Comparison of ENCODE assay signal across 1 cellular context in the genomic region with DNA sequence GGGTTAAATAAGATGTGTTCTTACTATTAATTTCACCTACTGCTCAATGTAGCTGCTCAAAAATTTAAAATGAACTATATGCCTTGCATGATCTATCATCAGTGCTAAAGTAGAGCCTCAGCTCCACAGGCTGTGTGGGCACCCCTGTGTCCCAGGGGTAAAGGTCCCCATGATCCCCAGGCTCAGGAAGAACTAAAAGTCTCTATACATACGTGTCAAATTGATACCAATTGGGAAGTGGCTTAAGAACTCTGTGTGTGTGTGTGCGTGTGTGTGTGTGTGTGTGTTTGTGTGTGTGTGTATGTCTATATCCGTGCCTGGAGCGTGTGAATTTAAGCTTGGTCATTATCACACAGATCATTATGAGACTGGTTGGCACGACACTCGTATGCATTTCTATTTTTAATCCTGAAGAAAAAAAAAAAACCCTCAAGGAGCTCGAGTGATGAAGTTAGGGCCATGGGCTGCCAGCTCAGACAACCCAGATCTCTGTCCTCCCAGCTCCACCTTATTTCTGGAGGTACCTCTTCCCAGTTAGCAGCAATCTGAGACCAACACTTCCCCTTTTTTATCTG.
TF ChIP-seq lines count a peak whose summit lies in the region.

No MANE protein-coding gene starts in this region.

TF ChIP-seq in H1, 55 proteins besides CTCF, POLR2A, EP300 and RAD21 (continued from another document):
- no peak for TF ChIP-seq ZNF274 (IDR thresholded peaks at IDR 0.05; ENCODE audit: borderline replicate concordance, extremely low read depth, low read length)
- no peak for TF ChIP-seq TBP (IDR thresholded peaks at IDR 0.05; ENCODE audit: low read depth, low read length)
- no peak for TF ChIP-seq SP2 (IDR thresholded peaks at IDR 0.05; ENCODE audit: low read length)
- TF ChIP-seq RFX5 (IDR thresholded peaks at IDR 0.05; ENCODE audit: borderline replicate concordance, low read depth, low read length) = no peak
- no peak for TF ChIP-seq SUZ12 (IDR thresholded peaks at IDR 0.05; ENCODE audit: low read length)
- TF ChIP-seq TAF7 (optimal IDR thresholded peaks at IDR 0.05; ENCODE audit: borderline replicate concordance, low read depth, low read length) = no peak
- no peak for TF ChIP-seq EGR1 (IDR thresholded peaks at IDR 0.05; ENCODE audit: borderline replicate concordance, low read depth, low read length)
- no peak for TF ChIP-seq ASH2L (IDR thresholded peaks at IDR 0.05; ENCODE audit: low read length)
- no peak for TF ChIP-seq SIN3A (conservative IDR thresholded peaks at IDR 0.05 in 1 of 2, IDR thresholded peaks at IDR 0.05 in 1 of 2; ENCODE audit: low read depth in 1 of 2, low read length in 2 of 2)
- no peak for TF ChIP-seq KDM4A (IDR thresholded peaks at IDR 0.05; ENCODE audit: low read depth, low read length, severe bottlenecking)
- no peak for TF ChIP-seq SRF (IDR thresholded peaks at IDR 0.05; ENCODE audit: low read depth, low read length)
- no peak for TF ChIP-seq FOSL1 (IDR thresholded peaks at IDR 0.05; ENCODE audit: insufficient read depth, low read depth, low read length)
- no peak for TF ChIP-seq CHD2 (IDR thresholded peaks at IDR 0.05; ENCODE audit: low read length)
- no peak for TF ChIP-seq MAFK (IDR thresholded peaks at IDR 0.05; ENCODE audit: low read depth, low read length)
- TF ChIP-seq CREB1 (IDR thresholded peaks at IDR 0.05) = no peak
